ENCODE assay signal across 10 cellular contexts in genomic region chr4:68347845-68348244, GRCh38. TPM values are rescaled to one million over a fixed set of nuclear protein-coding genes. Genes with fewer than 3 reads are reported as not detected.
A peak's percentile ranks its signal among the peaks of the same experiment; 100 is the strongest.
DNase-seq lines count a peak whose midpoint lies in the region; ATAC-seq, FAIRE-seq and TF ChIP-seq lines count a peak whose summit lies in the region.
"Had no signal": no experiment of that assay in that cellular context is flagged by ENCODE, and none has a peak within 500 bp of the region (broad histone marks: within the 10 kb centered on the region; RNA-seq: fewer than 3 reads in every experiment).

No MANE protein-coding gene starts in this region.

- WGBS in sigmoid colon, 2 donors: 5 to 21% methylated on average over 5 of the region's 5 CpGs

- H3K36me3 ChIP-seq in SK-N-MC (ENCODE audit: insufficient read depth, low read length): peaks cover 35% of the 10 kb centered on the region
- H3K36me3 ChIP-seq in sigmoid colon: no peaks in the 10 kb centered on the region

- H3K27me3 ChIP-seq in sigmoid colon: no peaks in the 10 kb centered on the region

- peak overlapping the region; percentile 65 for H3K4me3 ChIP-seq in GM12875 (ENCODE audit: low read depth, low read length)
- H3K4me3 ChIP-seq in SK-N-MC: peak overlapping the region; percentile 88
- peak overlapping the region; percentile 78 for H3K4me3 ChIP-seq in fibroblast of mammary gland (ENCODE audit: control insufficient read depth, low read depth, low read length)
- peak overlapping the region in 3 of 4 donors; percentile 90 to 94 (median 93) for H3K4me3 ChIP-seq in sigmoid colon

- peaks cover 0 to 58% (median 47%) of the 10 kb centered on the region in 4 donors for H3K4me1 ChIP-seq in sigmoid colon

- FAIRE-seq in GM12891 (lab: Jason Lieb, UNC): no peak

- H3K27ac ChIP-seq in SK-N-MC (no peak overlapping the region), sigmoid colon (peak overlapping the region in 1 of 4 donors; percentile 99)

- H3K9ac ChIP-seq in SK-N-MC (ENCODE audit: insufficient read length): peak overlapping the region; percentile 99

- TF ChIP-seq POLR2A in sigmoid colon (IDR thresholded peaks at IDR 0.05) (no peak), GM12891 (IDR thresholded peaks at IDR 0.05; ENCODE audit: low read depth, low read length) (no peak)

- intact Hi-C loops in sigmoid colon (cut with DNase I): no loop called here

- TF ChIP-seq EP300 in sigmoid colon (IDR thresholded peaks at IDR 0.05): no peak

- no peak for ATAC-seq in GM21786 (IDR thresholded peaks at IDR 0.05; ENCODE audit: unreplicated experiment)
- ATAC-seq in HG02798 (IDR thresholded peaks at IDR 0.05; ENCODE audit: poor library complexity, unreplicated experiment): no peak
- no peak for ATAC-seq in GM21381 (IDR thresholded peaks at IDR 0.05; ENCODE audit: unreplicated experiment)

- H3K9me3 ChIP-seq in SK-N-MC (ENCODE audit: low read depth, low read length) (no peaks in the 10 kb centered on the region), sigmoid colon (no peaks in the 10 kb centered on the region)

- DNase-seq in SK-N-MC (ENCODE audit: low read depth, low spot score) (no peak), fibroblast of mammary gland (ENCODE audit: low read depth) (no peak), sigmoid colon (no peak), GM12891 (ENCODE audit: insufficient read length, low spot score) (no peak)
- DNase-seq: activated effector memory CD4-positive, alpha-beta T cell treated with anti-CD3 and anti-CD28 coated beads, Interleukin-2, amount 50 U/mL, for 16 hours; NCI-H2081 had no signal

- TF ChIP-seq CTCF in GM12875 (IDR thresholded peaks at IDR 0.05; ENCODE audit: borderline replicate concordance, insufficient read depth, low read depth, low read length): no peak
- TF ChIP-seq CTCF in fibroblast of mammary gland (conservative IDR thresholded peaks at IDR 0.05; ENCODE audit: control insufficient read depth, insufficient read depth, low read depth, low read length): no peak
- TF ChIP-seq CTCF in sigmoid colon (IDR thresholded peaks at IDR 0.05): no peak

TF ChIP-seq in GM12891, 5 proteins besides CTCF, POLR2A, EP300 and RAD21:
- TF ChIP-seq SPI1 (IDR thresholded peaks at IDR 0.05; ENCODE audit: low read depth, low read length): no peak
- TF ChIP-seq POU2F2 (IDR thresholded peaks at IDR 0.05; ENCODE audit: low read depth, low read length): no peak
- TF ChIP-seq TAF1 (IDR thresholded peaks at IDR 0.05; ENCODE audit: low read depth, low read length): no peak
- TF ChIP-seq PAX5 (IDR thresholded peaks at IDR 0.05; ENCODE audit: insufficient read depth, low read length, severe bottlenecking): no peak
- no peak for TF ChIP-seq POLR2AphosphoS5 (IDR thresholded peaks at IDR 0.05; ENCODE audit: low read depth, low read length)

RNA-seq across cellular contexts. Expression of gene YTHDC1, which starts 2.0 kb away (rescaled TPM):
- 10 to 100 TPM; 49.4 to 66.4 (median 58.7) TPM for total RNA-seq in sigmoid colon
- 10 to 100 TPM; 30.0 to 44.2 (median 36.1) TPM for polyA plus RNA-seq in sigmoid colon
- polyA plus RNA-seq in GM12891 (2012; ENCODE audit: low read depth, missing spikeins): 44.4 TPM
